ENCODE assay signal across 18 cellular contexts in the genomic region with DNA sequence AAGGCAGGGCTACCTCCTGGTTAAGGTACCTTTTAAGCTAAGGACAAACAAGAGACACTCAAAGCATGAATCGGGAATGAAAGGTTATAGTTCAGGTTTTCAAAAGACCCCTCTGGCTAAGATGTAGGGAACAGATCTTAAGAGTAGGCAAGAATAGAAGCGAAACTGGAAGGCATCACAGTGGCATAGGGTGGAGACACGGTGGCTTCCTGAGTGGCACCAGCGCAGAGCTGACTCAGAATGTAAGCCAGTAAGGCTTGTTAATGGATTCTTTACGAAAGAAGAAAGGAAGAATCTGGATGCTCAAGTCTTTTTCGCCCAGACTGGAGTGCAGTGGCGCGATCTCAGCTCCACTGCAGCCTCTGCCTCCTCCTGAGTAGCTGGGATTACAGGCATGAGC. TPM values are rescaled to one million over a fixed set of nuclear protein-coding genes. Genes with fewer than 3 reads are reported as not detected.
DNase-seq lines count a peak whose midpoint lies in the region; ATAC-seq and TF ChIP-seq lines count a peak whose summit lies in the region.
"Had no signal": no experiment of that assay in that cellular context is flagged by ENCODE, and none has a peak within 500 bp of the region (broad histone marks: within the 10 kb centered on the region; RNA-seq: fewer than 3 reads in every experiment).

No MANE protein-coding gene starts in this region.

- no peak overlapping the region for H3K27ac ChIP-seq in endodermal cell (ENCODE audit: low read depth, low read length)
- H3K27ac ChIP-seq: BLaER1 had no signal

- H3K4me3 ChIP-seq in endodermal cell (ENCODE audit: low read length): no peak overlapping the region
- H3K4me3 ChIP-seq: BLaER1 had no signal

- no peak overlapping the region for H3K9ac ChIP-seq in endodermal cell (ENCODE audit: extremely low read depth, low read length, poor library complexity, severe bottlenecking)
- H3K9ac ChIP-seq: BLaER1 had no signal

- no peaks in the 10 kb centered on the region for H3K36me3 Mint-ChIP-seq in activated CD8-positive, alpha-beta memory T cell treated with anti-CD3 and anti-CD28 coated beads, Interleukin-2, amount 10 ng/mL, durations not matched to agents 7 days and 5 days
- H3K36me3 Mint-ChIP-seq in endodermal cell (ENCODE audit: low read depth): no peaks in the 10 kb centered on the region

- H3K27me3 ChIP-seq in endodermal cell (ENCODE audit: control insufficient read depth, insufficient read depth, low read length, poor library complexity, severe bottlenecking): no peaks in the 10 kb centered on the region
- H3K27me3 ChIP-seq: BLaER1 had no signal

- H3K4me1 ChIP-seq in endodermal cell (ENCODE audit: control insufficient read depth, insufficient read depth, low read length): no peaks in the 10 kb centered on the region
- H3K4me1 ChIP-seq: BLaER1 had no signal

- H3K36me3 ChIP-seq in endodermal cell (ENCODE audit: control insufficient read depth, insufficient read depth, low read length): no peaks in the 10 kb centered on the region
- H3K36me3 ChIP-seq: BLaER1 had no signal

- no peak for TF ChIP-seq CTCF in endodermal cell (conservative IDR thresholded peaks at IDR 0.05)

- H3K9me3 ChIP-seq in endodermal cell (ENCODE audit: control insufficient read depth, low read length): no peaks in the 10 kb centered on the region
- H3K9me3 ChIP-seq: BLaER1 had no signal

- H3K27ac Mint-ChIP-seq in activated CD8-positive, alpha-beta memory T cell treated with anti-CD3 and anti-CD28 coated beads, Interleukin-2, amount 10 ng/mL, durations not matched to agents 7 days and 5 days: no peak overlapping the region
- no peak overlapping the region for H3K27ac Mint-ChIP-seq in endodermal cell

- CTCF ChIA-PET in activated CD8-positive, alpha-beta memory T cell treated with anti-CD3 and anti-CD28 coated beads, Interleukin-2, amount 10 ng/mL, durations not matched to agents 7 days and 5 days (lab: Charles Lee): no interaction called here

- no peak overlapping the region for H3K4me3 Mint-ChIP-seq in activated CD8-positive, alpha-beta memory T cell treated with anti-CD3 and anti-CD28 coated beads, Interleukin-2, amount 10 ng/mL, durations not matched to agents 7 days and 5 days
- no peak overlapping the region for H3K4me3 Mint-ChIP-seq in endodermal cell

- no peak for DNase-seq in activated CD8-positive, alpha-beta memory T cell treated with anti-CD3 and anti-CD28 coated beads, Interleukin-2, amount 10 ng/mL, durations not matched to agents 7 days and 5 days
- no peak for DNase-seq in activated CD8-positive, alpha-beta memory T cell treated with anti-CD3 and anti-CD28 coated beads, Interleukin-2, amount 50 U/mL, for 48 hours
- peak; percentile 51 for DNase-seq in RPMI8226
- peak; percentile 37 for DNase-seq in medulla oblongata (ENCODE audit: extremely low spot score)
- no peak for DNase-seq in anterior cingulate cortex (lab: John Stamatoyannopoulos, UW)
- DNase-seq in mesenteric fat pad (ENCODE audit: low spot score): no peak
- DNase-seq in endodermal cell: no peak
- DNase-seq: DND-41, KG1, NCI-H1105, NCI-H1694 treated with DMSO at 0.1 percent for 48 hours, NCI-H446 had no signal

- no peaks in the 10 kb centered on the region for H3K27me3 Mint-ChIP-seq in activated CD8-positive, alpha-beta memory T cell treated with anti-CD3 and anti-CD28 coated beads, Interleukin-2, amount 10 ng/mL, durations not matched to agents 7 days and 5 days
- no peaks in the 10 kb centered on the region for H3K27me3 Mint-ChIP-seq in endodermal cell (ENCODE audit: insufficient read depth)

- peaks cover 7% of the 10 kb centered on the region for H3K4me1 Mint-ChIP-seq in activated CD8-positive, alpha-beta memory T cell treated with anti-CD3 and anti-CD28 coated beads, Interleukin-2, amount 10 ng/mL, durations not matched to agents 7 days and 5 days
- no peaks in the 10 kb centered on the region for H3K4me1 Mint-ChIP-seq in endodermal cell

- no peaks in the 10 kb centered on the region for H3K9me3 Mint-ChIP-seq in activated CD8-positive, alpha-beta memory T cell treated with anti-CD3 and anti-CD28 coated beads, Interleukin-2, amount 10 ng/mL, durations not matched to agents 7 days and 5 days (ENCODE audit: low read depth)
- H3K9me3 Mint-ChIP-seq in endodermal cell: no peaks in the 10 kb centered on the region

- peak; percentile 51 for ATAC-seq in activated CD8-positive, alpha-beta memory T cell treated with anti-CD3 and anti-CD28 coated beads, Interleukin-2, amount 10 ng/mL, durations not matched to agents 7 days and 5 days
- no peak for ATAC-seq in GM21825 (IDR thresholded peaks at IDR 0.05; ENCODE audit: unreplicated experiment)
- ATAC-seq: Panc1, Right ventricle myocardium inferior, SK-N-SH treated with all-trans-retinoic acid at 6 μM for 48 hours had no signal

- WGBS in endodermal cell (ENCODE audit: insufficient coverage in 1 of 2, insufficient read length in 1 of 2), 2 experiments: 83 to 93% methylated on average over 6 to 8 of the region's 8 CpGs

RNA-seq across cellular contexts. Expression of a gene that starts 21.2 kb away (rescaled TPM):
- total RNA-seq in activated CD8-positive, alpha-beta memory T cell treated with anti-CD3 and anti-CD28 coated beads, Interleukin-2, amount 10 ng/mL, durations not matched to agents 7 days and 5 days: not detected
- total RNA-seq in mesenteric fat pad (not detected), endodermal cell (not detected)
- not detected for polyA plus RNA-seq in endodermal cell (2013, experiment 1 of 2)
- polyA plus RNA-seq in endodermal cell (2013, experiment 2 of 2): not detected
- total RNA-seq: H1, Right ventricle myocardium inferior had no signal
- polyA plus RNA-seq: H1 had no signal

RNA-seq across cellular contexts. Expression of a gene that starts 46.3 kb away (rescaled TPM):
- 100 to 1,000 TPM; 133 to 194 TPM for total RNA-seq in activated CD8-positive, alpha-beta memory T cell treated with anti-CD3 and anti-CD28 coated beads, Interleukin-2, amount 10 ng/mL, durations not matched to agents 7 days and 5 days
- total RNA-seq in mesenteric fat pad (41.3 TPM), endodermal cell (100 to 1,000 TPM; 240 to 325 TPM)
- 136 TPM for polyA plus RNA-seq in endodermal cell (2013, experiment 1 of 2)
- polyA plus RNA-seq in endodermal cell (2013, experiment 2 of 2): 129 TPM

Comparison
In these comparisons a context has a peak if more than half of its experiments do, and no peak if none do; other contexts are left out.
1. DNase-seq: peak in RPMI8226 (single experiment) and medulla oblongata (single experiment); none in activated CD8-positive, alpha-beta memory T cell treated with anti-CD3 and anti-CD28 coated beads, Interleukin-2, amount 10 ng/mL, durations not matched to agents 7 days and 5 days (single experiment), activated CD8-positive, alpha-beta memory T cell treated with anti-CD3 and anti-CD28 coated beads, Interleukin-2, amount 50 U/mL, for 48 hours (single experiment), anterior cingulate cortex (0 of 58), mesenteric fat pad (single experiment) and endodermal cell (single experiment).